Comparison of ENCODE assay signal across 5 cellular contexts in genomic region chrX:1557442-1557841, GRCh38. TPM values are rescaled to one million over a fixed set of nuclear protein-coding genes. Genes with fewer than 3 reads are reported as not detected.
"Had no signal": no experiment of that assay in that cellular context is flagged by ENCODE, and none has a peak within 500 bp of the region (broad histone marks: within the 10 kb centered on the region; RNA-seq: fewer than 3 reads in every experiment).

No MANE protein-coding gene starts in this region.

RNA-seq across cellular contexts. Expression of gene P2RY8, which starts 20.5 kb away (rescaled TPM):
- total RNA-seq: bronchial epithelial cell, RPMI7951 had no signal

RNA-seq across cellular contexts. Expression of gene ASMT, which starts 57.4 kb away (rescaled TPM):
- total RNA-seq: body of pancreas, K562, Right ventricle myocardium inferior, RPMI7951 had no signal
